39 cellular contexts compared by ENCODE assay signal in genomic region chr5:68669864-68670263, GRCh38.
"Had no signal": no experiment of that assay in that cellular context is flagged by ENCODE, and none has a peak within 500 bp of the region (broad histone marks: within the 10 kb centered on the region; RNA-seq: fewer than 3 reads in every experiment).

No MANE protein-coding gene starts in this region.

- FAIRE-seq: astrocyte had no signal

- H3K9me3 Mint-ChIP-seq: activated naive CD4-positive, alpha-beta T cell treated with anti-CD3 and anti-CD28 coated beads for 36 hours; activated naive CD4-positive, alpha-beta T cell treated with anti-CD3 and anti-CD28 coated beads, Interleukin-2, amount 10 ng/mL, durations not matched to agents 7 days and 5 days; activated naive CD4-positive, alpha-beta T cell treated with anti-CD3 and anti-CD28 coated beads, Interleukin-2, amount 50 U/mL, for 24 hours; activated naive CD4-positive, alpha-beta T cell treated with anti-CD3 and anti-CD28 coated beads, Interleukin-2, amount 50 U/mL, for 72 hours; activated naive CD8-positive, alpha-beta T cell treated with anti-CD3 and anti-CD28 coated beads for 36 hours; activated naive CD8-positive, alpha-beta T cell treated with anti-CD3 and anti-CD28 coated beads, Interleukin-2, amount 10 ng/mL, durations not matched to agents 7 days and 5 days; activated naive CD8-positive, alpha-beta T cell treated with anti-CD3 and anti-CD28 coated beads, Interleukin-2, amount 50 U/mL, for 24 hours; activated T-cell treated with anti-CD3 and anti-CD28 coated beads, Interleukin-2, amount 50 U/mL, for 24 hours; activated T-cell treated with anti-CD3 and anti-CD28 coated beads, Interleukin-2, amount 50 U/mL, for 4 hours; activated T-cell treated with anti-CD3 and anti-CD28 coated beads, Interleukin-2, amount 50 U/mL, for 72 hours; activated T-helper 1 cell treated with anti-CD3 and anti-CD28 coated beads, Interleukin-12 subunit alpha, Interleukin-12 subunit beta, Interleukin-2, Interleukin-4 antibody, amounts not matched to agents 30 ng/mL and 10 ng/mL and 1 ng/mL, durations not matched to agents 14 hours and 24 hours and 36 hours; activated T-helper 17 cell treated with anti-CD3 and anti-CD28 coated beads, Interleukin-2, amount 50 U/mL, for 72 hours; activated T-helper 2 cell treated with anti-CD3 and anti-CD28 coated beads, Interferon-gamma antibody, Interleukin-2, Interleukin-4, amounts not matched to agents 10 μg/mL and 5 μg/mL and 100 μg/mL, durations not matched to agents 14 hours and 24 hours and 36 hours; central memory CD8-positive, alpha-beta T cell had no signal

- H3K4me1 ChIP-seq: adrenal gland, ascending aorta, breast epithelium had no signal

- H3K4me3 ChIP-seq: adrenal gland, ascending aorta, body of pancreas, breast epithelium, cardiac muscle cell had no signal

- H3K36me3 Mint-ChIP-seq: activated naive CD4-positive, alpha-beta T cell treated with anti-CD3 and anti-CD28 coated beads, Interleukin-2, amount 10 ng/mL, durations not matched to agents 7 days and 5 days; activated naive CD4-positive, alpha-beta T cell treated with anti-CD3 and anti-CD28 coated beads, Interleukin-2, amount 50 U/mL, for 24 hours; activated naive CD4-positive, alpha-beta T cell treated with anti-CD3 and anti-CD28 coated beads, Interleukin-2, amount 50 U/mL, for 72 hours; activated naive CD8-positive, alpha-beta T cell; activated naive CD8-positive, alpha-beta T cell treated with anti-CD3 and anti-CD28 coated beads for 36 hours; activated naive CD8-positive, alpha-beta T cell treated with anti-CD3 and anti-CD28 coated beads, Interleukin-2, amount 10 ng/mL, durations not matched to agents 7 days and 5 days; brain had no signal

- H3K27me3 ChIP-seq: adrenal gland, ascending aorta, body of pancreas, brain microvascular endothelial cell, breast epithelium, cardiac muscle cell had no signal

- H3K27ac Mint-ChIP-seq: activated naive CD4-positive, alpha-beta T cell treated with anti-CD3 and anti-CD28 coated beads for 36 hours; activated naive CD4-positive, alpha-beta T cell treated with anti-CD3 and anti-CD28 coated beads, Interleukin-2, amount 10 ng/mL, durations not matched to agents 7 days and 5 days; activated naive CD4-positive, alpha-beta T cell treated with anti-CD3 and anti-CD28 coated beads, Interleukin-2, amount 50 U/mL, for 24 hours; activated naive CD4-positive, alpha-beta T cell treated with anti-CD3 and anti-CD28 coated beads, Interleukin-2, amount 50 U/mL, for 72 hours; activated naive CD8-positive, alpha-beta T cell; activated naive CD8-positive, alpha-beta T cell treated with anti-CD3 and anti-CD28 coated beads for 36 hours; activated naive CD8-positive, alpha-beta T cell treated with anti-CD3 and anti-CD28 coated beads, Interleukin-2, amount 10 ng/mL, durations not matched to agents 7 days and 5 days; activated naive CD8-positive, alpha-beta T cell treated with anti-CD3 and anti-CD28 coated beads, Interleukin-2, amount 50 U/mL, for 24 hours; activated T-cell treated with anti-CD3 and anti-CD28 coated beads, Interleukin-2, amount 50 U/mL, for 24 hours; activated T-cell treated with anti-CD3 and anti-CD28 coated beads, Interleukin-2, amount 50 U/mL, for 72 hours; activated T-helper 1 cell treated with anti-CD3 and anti-CD28 coated beads, Interleukin-12 subunit alpha, Interleukin-12 subunit beta, Interleukin-2, Interleukin-4 antibody, amounts not matched to agents 30 ng/mL and 10 ng/mL and 1 ng/mL, durations not matched to agents 14 hours and 24 hours and 36 hours; activated T-helper 17 cell treated with anti-CD3 and anti-CD28 coated beads, Interleukin-2, amount 50 U/mL, for 72 hours; activated T-helper 2 cell treated with anti-CD3 and anti-CD28 coated beads, Interferon-gamma antibody, Interleukin-2, Interleukin-4, amounts not matched to agents 10 μg/mL and 5 μg/mL and 100 μg/mL, durations not matched to agents 14 hours and 24 hours and 36 hours; brain had no signal

- H3K4me3 Mint-ChIP-seq: activated naive CD4-positive, alpha-beta T cell treated with anti-CD3 and anti-CD28 coated beads for 36 hours; activated naive CD4-positive, alpha-beta T cell treated with anti-CD3 and anti-CD28 coated beads, Interleukin-2, amount 10 ng/mL, durations not matched to agents 7 days and 5 days; activated naive CD4-positive, alpha-beta T cell treated with anti-CD3 and anti-CD28 coated beads, Interleukin-2, amount 50 U/mL, for 24 hours; activated naive CD8-positive, alpha-beta T cell; activated naive CD8-positive, alpha-beta T cell treated with anti-CD3 and anti-CD28 coated beads for 36 hours; activated naive CD8-positive, alpha-beta T cell treated with anti-CD3 and anti-CD28 coated beads, Interleukin-2, amount 10 ng/mL, durations not matched to agents 7 days and 5 days; activated naive CD8-positive, alpha-beta T cell treated with anti-CD3 and anti-CD28 coated beads, Interleukin-2, amount 50 U/mL, for 24 hours; activated T-cell treated with anti-CD3 and anti-CD28 coated beads, Interleukin-2, amount 50 U/mL, for 24 hours; activated T-cell treated with anti-CD3 and anti-CD28 coated beads, Interleukin-2, amount 50 U/mL, for 4 hours; activated T-cell treated with anti-CD3 and anti-CD28 coated beads, Interleukin-2, amount 50 U/mL, for 72 hours; activated T-helper 1 cell treated with anti-CD3 and anti-CD28 coated beads, Interleukin-12 subunit alpha, Interleukin-12 subunit beta, Interleukin-2, Interleukin-4 antibody, amounts not matched to agents 30 ng/mL and 10 ng/mL and 1 ng/mL, durations not matched to agents 14 hours and 24 hours and 36 hours; activated T-helper 17 cell treated with anti-CD3 and anti-CD28 coated beads, Interleukin-2, amount 50 U/mL, for 72 hours; brain; central memory CD8-positive, alpha-beta T cell had no signal

- ATAC-seq: activated naive CD4-positive, alpha-beta T cell treated with anti-CD3 and anti-CD28 coated beads, Interleukin-2, amount 50 U/mL, for 72 hours; activated naive CD8-positive, alpha-beta T cell treated with anti-CD3 and anti-CD28 coated beads, Interleukin-2, amount 50 U/mL, for 24 hours; activated T-cell treated with anti-CD3 and anti-CD28 coated beads, Interleukin-2, amount 50 U/mL, for 4 hours; activated T-cell treated with anti-CD3 and anti-CD28 coated beads, Interleukin-2, amount 50 U/mL, for 72 hours; activated T-helper 17 cell treated with anti-CD3 and anti-CD28 coated beads, Interleukin-2, amount 50 U/mL, for 72 hours; body of pancreas had no signal

- H3K36me3 ChIP-seq: adrenal gland, ascending aorta, brain microvascular endothelial cell, breast epithelium, cardiac muscle cell had no signal

- H3K9me3 ChIP-seq: adrenal gland, ascending aorta, body of pancreas, breast epithelium had no signal

- H3K27me3 Mint-ChIP-seq: activated naive CD8-positive, alpha-beta T cell; activated naive CD8-positive, alpha-beta T cell treated with anti-CD3 and anti-CD28 coated beads for 36 hours; activated naive CD8-positive, alpha-beta T cell treated with anti-CD3 and anti-CD28 coated beads, Interleukin-2, amount 10 ng/mL, durations not matched to agents 7 days and 5 days; activated naive CD8-positive, alpha-beta T cell treated with anti-CD3 and anti-CD28 coated beads, Interleukin-2, amount 50 U/mL, for 24 hours; activated T-cell treated with anti-CD3 and anti-CD28 coated beads, Interleukin-2, amount 50 U/mL, for 24 hours; central memory CD8-positive, alpha-beta T cell had no signal

- DNase-seq: activated effector memory CD4-positive, alpha-beta T cell treated with anti-CD3 and anti-CD28 coated beads, Interleukin-2, amount 50 U/mL, for 16 hours; activated effector memory CD4-positive, alpha-beta T cell treated with Interleukin-2 at 50 U/mL for 16 hours; activated gamma-delta T cell; activated gamma-delta T cell treated with Interleukin-2 at 50 U/mL for 16 hours; activated naive CD4-positive, alpha-beta T cell; activated naive CD4-positive, alpha-beta T cell treated with anti-CD3 and anti-CD28 coated beads for 36 hours; activated naive CD4-positive, alpha-beta T cell treated with anti-CD3 and anti-CD28 coated beads, Interleukin-2, amount 10 ng/mL, durations not matched to agents 7 days and 5 days; activated naive CD4-positive, alpha-beta T cell treated with anti-CD3 and anti-CD28 coated beads, Interleukin-2, amount 50 U/mL, for 16 hours; activated naive CD4-positive, alpha-beta T cell treated with Interleukin-2 at 50 U/mL for 16 hours; activated naive CD8-positive, alpha-beta T cell treated with anti-CD3 and anti-CD28 coated beads for 36 hours; activated naive CD8-positive, alpha-beta T cell treated with anti-CD3 and anti-CD28 coated beads, Interleukin-2, amount 10 ng/mL, durations not matched to agents 7 days and 5 days; activated naive CD8-positive, alpha-beta T cell treated with anti-CD3 and anti-CD28 coated beads, Interleukin-2, amount 50 U/mL, for 24 hours; activated T-cell treated with anti-CD3 and anti-CD28 coated beads, Interleukin-2, amount 50 U/mL, for 1 hour; activated T-cell treated with anti-CD3 and anti-CD28 coated beads, Interleukin-2, amount 50 U/mL, for 24 hours; activated T-cell treated with anti-CD3 and anti-CD28 coated beads, Interleukin-2, amount 50 U/mL, for 4 hours; activated T-cell treated with anti-CD3 and anti-CD28 coated beads, Interleukin-2, amount 50 U/mL, for 48 hours; activated T-cell treated with anti-CD3 and anti-CD28 coated beads, Interleukin-2, amount 50 U/mL, for 72 hours; adrenal gland; amniotic stem cell; amygdala; anterior cingulate cortex; aorta; body of pancreas; brain microvascular endothelial cell; caudate nucleus; central memory CD4-positive, alpha-beta T cell; cerebellar nuclear complex had no signal

- H3K27ac ChIP-seq: adrenal gland, ascending aorta, body of pancreas, brain microvascular endothelial cell, breast epithelium, cardiac muscle cell had no signal

- H3K4me1 Mint-ChIP-seq: activated T-helper 17 cell treated with anti-CD3 and anti-CD28 coated beads, Interleukin-2, amount 50 U/mL, for 72 hours had no signal
